Comparison of ENCODE assay signal across 10 cellular contexts in genomic region chr12:47312794-47313426, GRCh38.
DNase-seq lines count a peak whose midpoint lies in the region; ATAC-seq and TF ChIP-seq lines count a peak whose summit lies in the region.
"Had no signal": no experiment of that assay in that cellular context is flagged by ENCODE, and none has a peak within 500 bp of the region (broad histone marks: within the 10 kb centered on the region; RNA-seq: fewer than 3 reads in every experiment).

No MANE protein-coding gene starts in this region.

- peak in 1 of 2 donors; percentile 47 for DNase-seq in memory B cell (ENCODE audit: low spot score in 2 of 2)
- no peak for DNase-seq in NCI-H774 (lab: John Stamatoyannopoulos, UW)
- DNase-seq in right atrium auricular region (ENCODE audit: low spot score): no peak
- no peak for DNase-seq in caudate nucleus (lab: John Stamatoyannopoulos, UW)
- no peak for DNase-seq in SW480 (ENCODE audit: low spot score)
- DNase-seq: midbrain, NCI-H2081 treated with DMSO at 0.1 percent for 48 hours had no signal

- H3K27ac ChIP-seq in right atrium auricular region: no peak overlapping the region
- no peak overlapping the region for H3K27ac ChIP-seq in caudate nucleus (ENCODE audit: low read depth, low read length)

- H3K27me3 Mint-ChIP-seq in memory B cell: no peaks in the 10 kb centered on the region

- H3K4me1 Mint-ChIP-seq in memory B cell: peaks cover 42% of the 10 kb centered on the region

- H3K9me3 ChIP-seq in right atrium auricular region: no peaks in the 10 kb centered on the region

- no peaks in the 10 kb centered on the region for H3K36me3 ChIP-seq in right atrium auricular region

- H3K4me1 ChIP-seq in right atrium auricular region: peaks cover 0 to 16% of the 10 kb centered on the region in 2 donors

- ATAC-seq in GM18867 (IDR thresholded peaks at IDR 0.05; ENCODE audit: unreplicated experiment) (peak; percentile 91), GM21786 (IDR thresholded peaks at IDR 0.05; ENCODE audit: unreplicated experiment) (peak; percentile 96), HG03565 (IDR thresholded peaks at IDR 0.05; ENCODE audit: unreplicated experiment) (peak; percentile 74), memory B cell (ENCODE audit: low read depth) (peak; percentile 84)

- no peak for TF ChIP-seq CTCF in right atrium auricular region (IDR thresholded peaks at IDR 0.05)

- no peaks in the 10 kb centered on the region for H3K27me3 ChIP-seq in right atrium auricular region

- H3K9me3 Mint-ChIP-seq in memory B cell: peaks cover 2% of the 10 kb centered on the region

- H3K4me3 ChIP-seq in right atrium auricular region: no peak overlapping the region

- H3K4me3 Mint-ChIP-seq in memory B cell: peak overlapping the region; percentile 5

- H3K36me3 Mint-ChIP-seq in memory B cell: peaks cover 4% of the 10 kb centered on the region

- peak overlapping the region; percentile 61 for H3K27ac Mint-ChIP-seq in memory B cell
